ENCODE assay signal across 9 cellular contexts in the genomic region with DNA sequence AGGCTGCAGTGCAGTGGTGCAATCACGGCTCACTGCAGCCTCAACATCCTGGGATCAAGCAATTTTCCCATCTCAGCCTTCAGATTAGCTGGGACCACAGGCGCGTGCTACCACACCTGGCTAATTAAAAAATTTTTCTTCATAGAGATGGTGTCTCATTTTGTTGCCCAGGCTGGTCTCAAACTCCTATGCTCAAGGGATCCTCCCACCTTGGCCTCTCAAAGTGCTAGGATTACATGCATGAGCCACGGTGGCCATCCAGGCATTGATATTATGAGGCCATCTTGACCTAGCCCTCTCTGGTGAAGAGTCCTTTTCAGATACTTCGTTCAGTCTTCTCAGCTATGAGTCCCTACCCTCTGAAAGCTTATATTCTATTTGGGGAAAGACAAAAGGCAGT. TPM values are rescaled to one million over a fixed set of nuclear protein-coding genes. Genes with fewer than 3 reads are reported as not detected.
DNase-seq lines count a peak whose midpoint lies in the region; ATAC-seq, FAIRE-seq and TF ChIP-seq lines count a peak whose summit lies in the region.
"Had no signal": no experiment of that assay in that cellular context is flagged by ENCODE, and none has a peak within 500 bp of the region (broad histone marks: within the 10 kb centered on the region; RNA-seq: fewer than 3 reads in every experiment).

No MANE protein-coding gene starts in this region.

- H3K4ac ChIP-seq in mesenchymal stem cell (ENCODE audit: low read depth in 1 of 2, low read length in 2 of 2): no peak overlapping the region

- H3K4me1 ChIP-seq in A549 (peaks cover 45% of the 10 kb centered on the region), mesenchymal stem cell (ENCODE audit: control insufficient read depth, insufficient read depth, low read depth, low read length) (peaks cover 19% of the 10 kb centered on the region)

- no peak overlapping the region for H4K91ac ChIP-seq in mesenchymal stem cell (ENCODE audit: low read length)

- H3K27ac ChIP-seq in A549 (peak overlapping the region; percentile 77 to 93), HL-60 (replicated peaks) (peak overlapping the region; percentile 99), mesenchymal stem cell (ENCODE audit: low read length, poor library complexity, severe bottlenecking) (no peak overlapping the region)

- no peak for ATAC-seq in A549
- no peak for ATAC-seq in activated naive CD8-positive, alpha-beta T cell treated with anti-CD3 and anti-CD28 coated beads, Interleukin-2, amount 50 U/mL, for 24 hours
- no peak for ATAC-seq in HG03025 (IDR thresholded peaks at IDR 0.05; ENCODE audit: low FRiP score, unreplicated experiment)
- ATAC-seq in GM21367 (IDR thresholded peaks at IDR 0.05; ENCODE audit: unreplicated experiment): no peak

- peaks cover 16% of the 10 kb centered on the region for H3K79me1 ChIP-seq in mesenchymal stem cell (replicated peaks; ENCODE audit: low read length, poor library complexity, severe bottlenecking)

- no peak overlapping the region for H2BK12ac ChIP-seq in mesenchymal stem cell (ENCODE audit: low read length in 2 of 2)

- no peaks in the 10 kb centered on the region for H3K9me3 Mint-ChIP-seq in activated naive CD8-positive, alpha-beta T cell treated with anti-CD3 and anti-CD28 coated beads, Interleukin-2, amount 50 U/mL, for 24 hours

- POLR2A ChIA-PET in A549 (lab: Yijun Ruan, JAX): no interaction called here

- CTCF ChIA-PET in A549 (lab: Yijun Ruan, JAX): interaction anchor here (1.6 kb wide), 1 partner anchor 23 kb away, joined by 4 read pairs; no protein-coding TSS in a partner anchor

- no peaks in the 10 kb centered on the region for H3K36me3 ChIP-seq in mesenchymal stem cell (ENCODE audit: control insufficient read depth in 1 of 2, insufficient read depth in 2 of 2, low read depth in 1 of 2, low read length in 2 of 2)

- no peak overlapping the region for H4K8ac ChIP-seq in mesenchymal stem cell (ENCODE audit: low read length)

- peak overlapping the region; percentile 80 for H3K4me3 Mint-ChIP-seq in activated naive CD8-positive, alpha-beta T cell treated with anti-CD3 and anti-CD28 coated beads, Interleukin-2, amount 50 U/mL, for 24 hours

- peak overlapping the region; percentile 59 for H3K4me3 ChIP-seq in A549
- H3K4me3 ChIP-seq in HL-60 (replicated peaks; ENCODE audit: insufficient read depth, low read length): peak overlapping the region; percentile 36
- peak overlapping the region in 1 of 2 experiments; percentile 89 for H3K4me3 ChIP-seq in mesenchymal stem cell (ENCODE audit: insufficient read depth in 1 of 2, low read depth in 1 of 2, low read length in 2 of 2)

- WGBS in A549 (ENCODE audit: missing lambda C conversion rate): 67% methylated on average over 5 of the region's 5 CpGs
- WGBS in mesenchymal stem cell: 89% methylated on average over 4 of the region's 5 CpGs

- H3K18ac ChIP-seq in mesenchymal stem cell (ENCODE audit: low read depth in 1 of 2, low read length in 2 of 2): no peak overlapping the region

- no peak for FAIRE-seq in A549 (lab: Jason Lieb, UNC)

- no peak for TF ChIP-seq RAD21 in A549 (conservative IDR thresholded peaks at IDR 0.05 in 1 of 2, IDR thresholded peaks at IDR 0.05 in 1 of 2)

- TF ChIP-seq CTCF in A549 (IDR thresholded peaks at IDR 0.05): no peak
- no peak for TF ChIP-seq CTCF in HL-60 (IDR thresholded peaks at IDR 0.05; ENCODE audit: insufficient read depth, low read length)

- DNase-seq in A549 (ENCODE audit: low read depth in 1 of 2, low spot score in 1 of 2) (no peak), HL-60 (ENCODE audit: low read depth in 1 of 2, low spot score in 1 of 2) (no peak), mesenchymal stem cell (no peak), germinal center (ENCODE audit: low spot score) (no peak), GM19240 (ENCODE audit: insufficient read length, low spot score) (no peak)
- no peak for DNase-seq in activated naive CD8-positive, alpha-beta T cell treated with anti-CD3 and anti-CD28 coated beads, Interleukin-2, amount 50 U/mL, for 24 hours
- DNase-seq: T1000 had no signal

- H3K9me3 ChIP-seq in A549 (no peaks in the 10 kb centered on the region), mesenchymal stem cell (ENCODE audit: control insufficient read depth, low read length) (no peaks in the 10 kb centered on the region)

- peak overlapping the region; percentile 93 for H3K9ac ChIP-seq in mesenchymal stem cell (ENCODE audit: low read length)

- peaks cover 16% of the 10 kb centered on the region for H3K36me3 Mint-ChIP-seq in activated naive CD8-positive, alpha-beta T cell treated with anti-CD3 and anti-CD28 coated beads, Interleukin-2, amount 50 U/mL, for 24 hours (ENCODE audit: low read depth)

- H2BK5ac ChIP-seq in mesenchymal stem cell (ENCODE audit: low read depth, low read length, poor library complexity, severe bottlenecking): no peak overlapping the region

- H3K23ac ChIP-seq in mesenchymal stem cell (ENCODE audit: low read length in 2 of 2): no peak overlapping the region

- peak overlapping the region; percentile 95 for H3K27ac Mint-ChIP-seq in activated naive CD8-positive, alpha-beta T cell treated with anti-CD3 and anti-CD28 coated beads, Interleukin-2, amount 50 U/mL, for 24 hours

- no peak overlapping the region for H2AK5ac ChIP-seq in mesenchymal stem cell (ENCODE audit: low read length, severe bottlenecking)

- no peak overlapping the region for H2BK15ac ChIP-seq in mesenchymal stem cell (ENCODE audit: low read depth, poor library complexity, severe bottlenecking)

- no peak overlapping the region for H2AFZ ChIP-seq in mesenchymal stem cell (ENCODE audit: low read depth, low read length)

- no peaks in the 10 kb centered on the region for H3K27me3 Mint-ChIP-seq in activated naive CD8-positive, alpha-beta T cell treated with anti-CD3 and anti-CD28 coated beads, Interleukin-2, amount 50 U/mL, for 24 hours

- H3K27me3 ChIP-seq in HL-60 (ENCODE audit: insufficient read depth, poor library complexity, severe bottlenecking): no peaks in the 10 kb centered on the region
- no peaks in the 10 kb centered on the region for H3K27me3 ChIP-seq in mesenchymal stem cell (ENCODE audit: control insufficient read depth in 1 of 2, insufficient read depth in 1 of 2, low read length in 2 of 2)

- H3K4me1 Mint-ChIP-seq in activated naive CD8-positive, alpha-beta T cell treated with anti-CD3 and anti-CD28 coated beads, Interleukin-2, amount 50 U/mL, for 24 hours: peaks cover 86% of the 10 kb centered on the region

- TF ChIP-seq POLR2A in A549 (IDR thresholded peaks at IDR 0.05; ENCODE audit: low read length): no peak

- H3K4me2 ChIP-seq in A549 (peak overlapping the region; percentile 98), mesenchymal stem cell (ENCODE audit: low read length, poor library complexity, severe bottlenecking) (peak overlapping the region; percentile 26)

- no peak overlapping the region for H2BK120ac ChIP-seq in mesenchymal stem cell (ENCODE audit: low read depth, low read length)

- TF ChIP-seq EP300 in A549 (IDR thresholded peaks at IDR 0.05): no peak

- no peak overlapping the region for H3K14ac ChIP-seq in mesenchymal stem cell (ENCODE audit: low read length in 2 of 2)

TF ChIP-seq in A549, 52 proteins besides CTCF, POLR2A, EP300 and RAD21:
- TF ChIP-seq KDM5A (IDR thresholded peaks at IDR 0.05) (no peak), CHD4 (IDR thresholded peaks at IDR 0.05; ENCODE audit: borderline replicate concordance) (no peak), HDAC2 (IDR thresholded peaks at IDR 0.05) (no peak), CEBPB (IDR thresholded peaks at IDR 0.05) (peak; percentile 19 to 21; a peak in 1 of 4 replicates)

RNA-seq across cellular contexts. Expression of a gene that starts 1.1 kb away (rescaled TPM):
- polyA plus RNA-seq in A549 (2011; rRNA removed): 57.9 and 65.2 TPM in 2 replicates
- 18.9 and 20.0 TPM in 2 replicates for polyA plus RNA-seq in A549 (2012; cell fraction: cytosol; rRNA removed)
- polyA plus RNA-seq in A549 (2012; cell fraction: nucleus; rRNA removed): 38.1 and 73.7 TPM in 2 replicates
- 39.0 to 40.2 TPM (median 40.0 TPM) in 3 replicates for polyA plus RNA-seq in A549 (2017; fragmentation: RNase III; extraction: RNeasy Plus Mini Kit Qiagen cat#74134 plus additional on column Dnase treatment)
- 35.2 and 35.4 TPM in 2 replicates for polyA minus RNA-seq in A549 (2011; rRNA and poly(A)+ RNA removed)
- polyA plus RNA-seq in mesenchymal stem cell (2013, experiment 1 of 2): 12.5 TPM
- polyA plus RNA-seq in mesenchymal stem cell (2013, experiment 2 of 2): 10.6 TPM
